In the genomic region with DNA sequence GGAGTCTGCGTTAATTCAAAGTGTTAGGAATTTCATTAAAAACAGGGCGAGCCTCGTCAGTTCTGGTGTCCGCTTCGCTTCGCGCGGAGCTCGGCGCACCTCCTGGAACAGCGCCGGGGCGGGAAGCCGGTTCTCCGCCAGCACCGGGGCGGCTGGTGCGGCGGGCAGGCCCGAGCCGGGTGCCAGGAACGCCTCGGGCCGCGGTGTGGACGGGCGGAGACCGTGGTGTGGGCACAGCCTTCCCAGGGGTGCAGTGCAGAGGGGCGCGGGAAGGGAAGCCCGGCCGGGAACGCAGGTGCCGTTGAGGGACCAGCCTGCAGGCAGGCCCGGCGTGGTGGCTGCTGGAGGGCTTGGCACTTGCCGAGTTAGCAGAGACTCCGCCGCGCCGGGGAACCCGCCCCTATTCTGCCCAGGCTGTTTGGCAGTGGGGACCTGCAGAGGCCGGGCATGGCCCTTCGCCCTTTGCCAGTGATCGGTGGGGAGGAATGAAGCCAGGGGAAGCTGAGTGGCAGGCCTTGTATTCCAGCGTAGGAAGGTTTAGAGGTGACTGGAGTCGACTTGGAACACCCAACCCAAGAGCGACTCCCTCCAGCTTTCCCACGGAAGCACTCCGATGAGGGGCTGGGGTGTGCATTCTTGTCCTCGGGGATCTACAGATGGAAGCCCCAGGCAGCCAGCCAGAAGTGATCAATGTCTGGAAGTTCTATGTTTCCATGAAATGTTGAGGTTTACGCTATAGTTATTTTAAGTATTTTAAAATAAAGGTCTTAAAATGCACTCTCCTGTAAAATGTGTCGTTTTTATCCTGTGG, we compare ENCODE assay signal across 7 cellular contexts. TPM values are rescaled to one million over a fixed set of nuclear protein-coding genes. Genes with fewer than 3 reads are reported as not detected.
DNase-seq lines count a peak whose midpoint lies in the region; ATAC-seq and TF ChIP-seq lines count a peak whose summit lies in the region.

No MANE protein-coding gene starts in this region.

- intact Hi-C loops in vagina (cut with DNase I): no loop called here

- TF ChIP-seq POLR2A in vagina (IDR thresholded peaks at IDR 0.05): no peak

- H3K9me3 ChIP-seq in parathyroid adenoma (ENCODE audit: control insufficient read depth, low read length) (no peaks in the 10 kb centered on the region), vagina (no peaks in the 10 kb centered on the region)

- DNase-seq in NCI-H748 (lab: John Stamatoyannopoulos, UW; ENCODE audit: unreplicated experiment) (peak; percentile 78), glomerular visceral epithelial cell (ENCODE audit: extremely low spot score) (peak; percentile 45), vagina (ENCODE audit: extremely low spot score in 2 of 2) (peak in 1 of 2 donors; percentile 92)
- DNase-seq in activated naive CD4-positive, alpha-beta T cell treated with Interleukin-2 at 50 U/mL for 16 hours: peak; percentile 37

- ATAC-seq in GM19452 (IDR thresholded peaks at IDR 0.05; ENCODE audit: unreplicated experiment): peak; percentile 2
- no peak for ATAC-seq in GM18909 (IDR thresholded peaks at IDR 0.05; ENCODE audit: poor library complexity, unreplicated experiment)

- H3K4me2 ChIP-seq in parathyroid adenoma (ENCODE audit: low read length): peak overlapping the region; percentile 81

- H3K79me2 ChIP-seq in parathyroid adenoma: peaks cover 30% of the 10 kb centered on the region

- H3K4me3 ChIP-seq in parathyroid adenoma (ENCODE audit: low read depth, low read length): peak overlapping the region; percentile 62
- peak overlapping the region; percentile 58 to 77 for H3K4me3 ChIP-seq in vagina

- H3K9ac ChIP-seq in parathyroid adenoma: no peak overlapping the region

- H3K36me3 ChIP-seq in parathyroid adenoma (ENCODE audit: control insufficient read depth, insufficient read depth, low read length) (no peaks in the 10 kb centered on the region), vagina (no peaks in the 10 kb centered on the region)

- peak overlapping the region; percentile 98 for H2AFZ ChIP-seq in parathyroid adenoma

- H3K27me3 ChIP-seq in parathyroid adenoma (ENCODE audit: control insufficient read depth, insufficient read depth, low read length) (no peaks in the 10 kb centered on the region), vagina (no peaks in the 10 kb centered on the region)

- no peak for TF ChIP-seq CTCF in parathyroid adenoma (IDR thresholded peaks at IDR 0.05)
- TF ChIP-seq CTCF in vagina (IDR thresholded peaks at IDR 0.05): no peak

- H3K27ac ChIP-seq in parathyroid adenoma (peak overlapping the region; percentile 88), vagina (peak overlapping the region; percentile 98)

- H3K4me1 ChIP-seq in parathyroid adenoma: peaks cover 3% of the 10 kb centered on the region
- H3K4me1 ChIP-seq in vagina: peaks cover 38% of the 10 kb centered on the region

RNA-seq across cellular contexts. Expression of a gene that starts 0.9 kb away (rescaled TPM):
- 74.2 TPM for total RNA-seq in vagina
